In genomic region chr16:56542039-56542438, GRCh38 we compare ENCODE assay signal across 7 cellular contexts. TPM values are rescaled to one million over a fixed set of nuclear protein-coding genes. Genes with fewer than 3 reads are reported as not detected.
"Had no signal": no experiment of that assay in that cellular context is flagged by ENCODE, and none has a peak within 500 bp of the region (broad histone marks: within the 10 kb centered on the region; RNA-seq: fewer than 3 reads in every experiment).

No MANE protein-coding gene starts in this region.

- H3K4me3 ChIP-seq: GM23338 had no signal

- H3K27ac Mint-ChIP-seq: GM23338, H9, IgD-negative memory B cell had no signal

- ATAC-seq: GM23338 had no signal

- H3K4me1 Mint-ChIP-seq: IgD-negative memory B cell had no signal

- DNase-seq: H9, HCEC 1CT, KBM-7 had no signal

- H3K4me3 Mint-ChIP-seq: GM23338, H9, IgD-negative memory B cell had no signal

RNA-seq across cellular contexts. Expression of gene MT4, which starts 22.8 kb away (rescaled TPM):
- total RNA-seq: GM23338, H1, H9, HT-29 had no signal
- polyA plus RNA-seq: GM23338, H1, IgD-negative memory B cell had no signal

RNA-seq across cellular contexts. Expression of gene MT3, which starts 47.3 kb away (rescaled TPM):
- total RNA-seq: GM23338, H1, H9 had no signal
- polyA plus RNA-seq: GM23338, IgD-negative memory B cell had no signal
